8 cellular contexts compared by ENCODE assay signal in the genomic region with DNA sequence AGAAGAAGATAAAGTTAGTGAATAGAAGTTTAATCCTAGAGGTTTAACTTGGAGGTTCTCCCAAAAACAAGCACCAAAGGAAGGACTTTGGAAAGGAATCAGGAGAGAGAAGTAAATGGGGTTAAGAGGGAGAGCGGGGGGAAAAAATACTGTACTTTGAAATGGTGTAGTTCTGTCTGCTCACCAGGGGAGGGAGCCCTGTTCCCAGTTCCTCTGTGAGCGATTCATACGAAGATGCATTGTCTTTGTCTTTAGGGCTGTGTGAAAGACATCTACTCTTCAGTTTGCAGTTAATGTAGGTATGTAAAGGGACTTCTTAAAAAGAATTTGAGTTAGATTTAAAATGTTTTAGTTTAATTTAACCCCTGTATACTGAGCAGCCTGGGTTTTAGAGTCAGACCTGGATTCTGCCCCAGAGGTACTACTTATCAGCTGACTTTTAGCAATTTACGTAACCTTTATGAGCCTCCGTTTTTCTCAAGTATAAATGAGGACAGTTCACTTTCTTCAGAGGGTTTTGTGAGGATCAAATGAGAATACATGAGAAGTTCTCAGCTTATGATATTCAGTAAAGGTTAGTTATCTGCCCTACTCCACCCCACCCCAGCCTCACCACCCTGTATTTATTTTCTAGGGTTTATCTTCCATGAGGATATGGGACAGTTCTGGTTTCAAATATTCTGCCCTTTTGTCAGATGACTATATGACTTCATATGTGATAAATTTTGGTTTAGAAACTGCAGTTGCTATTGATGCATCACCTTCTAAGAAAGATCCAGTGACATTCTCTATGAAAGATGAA.
DNase-seq lines count a peak whose midpoint lies in the region; ATAC-seq, FAIRE-seq and TF ChIP-seq lines count a peak whose summit lies in the region.

No MANE protein-coding gene starts in this region.

- H3K4me1 ChIP-seq in endothelial cell of umbilical vein (ENCODE audit: control insufficient read depth, extremely low read depth, insufficient read depth, low read length), result peaks cover 6% of the 10 kb centered on the region
- peaks cover 0 to 15% of the 10 kb centered on the region in 2 donors for H3K4me1 ChIP-seq in naive thymus-derived CD4-positive, alpha-beta T cell (ENCODE audit: control insufficient read depth in 2 of 2, insufficient read depth in 2 of 2, low read length in 2 of 2)

- peaks cover 0 to 5% (median 4%) of the 10 kb centered on the region in 5 donors for H3K36me3 Mint-ChIP-seq in naive thymus-derived CD4-positive, alpha-beta T cell

- no peak overlapping the region for H3K4me3 ChIP-seq in AG10803 (ENCODE audit: low read length)
- H3K4me3 ChIP-seq in HL-60 (replicated peaks; ENCODE audit: insufficient read depth, low read length), result no peak overlapping the region
- H3K4me3 ChIP-seq in endothelial cell of umbilical vein (replicated peaks in 1 of 3; ENCODE audit: insufficient read depth in 1 of 3, low read depth in 1 of 3, low read length in 3 of 3), result no peak overlapping the region
- H3K4me3 ChIP-seq in naive thymus-derived CD4-positive, alpha-beta T cell (ENCODE audit: low read length), result no peak overlapping the region

- dilution Hi-C loops in endothelial cell of umbilical vein (cut with MboI; ENCODE audit: extremely low pct_ligation_motif_present, low sequenced_read_pairs), result no loop called here

- no peak for TF ChIP-seq POLR2A in endothelial cell of umbilical vein (IDR thresholded peaks at IDR 0.05; ENCODE audit: low read depth, low read length)

- H3K27ac Mint-ChIP-seq in naive thymus-derived CD4-positive, alpha-beta T cell, result peak overlapping the region in 6 of 9 donors; percentile 3 to 85 (median 68)

- no peaks in the 10 kb centered on the region for H3K27me3 Mint-ChIP-seq in naive thymus-derived CD4-positive, alpha-beta T cell

- no peak overlapping the region for H3K4me2 ChIP-seq in endothelial cell of umbilical vein (ENCODE audit: insufficient read depth, low read length)

- POLR2A ChIA-PET in endothelial cell of umbilical vein (lab: Charles Lee), result interaction anchor here (0.7 kb wide), 1 partner anchor 12 kb away, joined by 3 read pairs; no protein-coding TSS in a partner anchor
- POLR2A ChIA-PET in naive thymus-derived CD4-positive, alpha-beta T cell (lab: Charles Lee), result interaction anchor here (0.6 to 2.0 kb wide), 6 partner anchors 68 to 233 kb away, joined by 3 to 9 read pairs (median 4); a partner anchor contains a TSS

- TF ChIP-seq CTCF in AG10803 (conservative IDR thresholded peaks at IDR 0.05; ENCODE audit: low read length) (peak; percentile 97), HL-60 (IDR thresholded peaks at IDR 0.05; ENCODE audit: insufficient read depth, low read length) (peak; percentile 84), endothelial cell of umbilical vein (IDR thresholded peaks at IDR 0.05; ENCODE audit: extremely low read depth in 1 of 2, insufficient read depth in 1 of 2, low read depth in 1 of 2, low read length in 2 of 2) (peak; percentile 75 to 82)

- peak; percentile 76 for FAIRE-seq in endothelial cell of umbilical vein (lab: Jason Lieb, UNC)

- H3K9me1 ChIP-seq in endothelial cell of umbilical vein (replicated peaks; ENCODE audit: control insufficient read depth, extremely low read depth, insufficient read depth, low read length), result no peaks in the 10 kb centered on the region

- DNase-seq in AG10803 (ENCODE audit: low read depth) (peak; percentile 67), HL-60 (ENCODE audit: low read depth in 1 of 2, low spot score in 1 of 2) (peak; percentile 35 to 68), NOMO-1 (lab: John Stamatoyannopoulos, UW; ENCODE audit: unreplicated experiment in 2 of 2) (peak; percentile 16 to 72), endothelial cell of umbilical vein (ENCODE audit: low read depth, low spot score) (peak; percentile 73), stromal cell of bone marrow (ENCODE audit: low read depth) (peak; percentile 40)
- DNase-seq in activated CD8-positive, alpha-beta memory T cell treated with anti-CD3 and anti-CD28 coated beads for 4 hours (ENCODE audit: low read depth in 2 of 2), result peak; percentile 33 to 44
- DNase-seq in naive thymus-derived CD4-positive, alpha-beta T cell, result peak; percentile 35 to 77 (median 72)

- no peak overlapping the region for H3K4me3 Mint-ChIP-seq in naive thymus-derived CD4-positive, alpha-beta T cell

- no peak overlapping the region for H3K9ac ChIP-seq in endothelial cell of umbilical vein (replicated peaks; ENCODE audit: extremely low read depth, insufficient read depth, low read length)

- H3K36me3 ChIP-seq in endothelial cell of umbilical vein (ENCODE audit: control insufficient read depth in 2 of 2, extremely low read depth in 1 of 2, insufficient read depth in 2 of 2, low read length in 2 of 2), result no peaks in the 10 kb centered on the region
- H3K36me3 ChIP-seq in naive thymus-derived CD4-positive, alpha-beta T cell (ENCODE audit: control insufficient read depth in 2 of 3, insufficient read depth in 3 of 3, low read length in 3 of 3), result no peaks in the 10 kb centered on the region

- no peaks in the 10 kb centered on the region for H3K9me3 ChIP-seq in endothelial cell of umbilical vein (replicated peaks; ENCODE audit: control insufficient read depth, insufficient read depth, low read length)
- no peaks in the 10 kb centered on the region for H3K9me3 ChIP-seq in naive thymus-derived CD4-positive, alpha-beta T cell (ENCODE audit: control insufficient read depth in 2 of 3, low read length in 3 of 3)

- peaks cover 12% of the 10 kb centered on the region for H3K79me2 ChIP-seq in endothelial cell of umbilical vein (ENCODE audit: control insufficient read depth, insufficient read depth, low read length)

- H3K27me3 ChIP-seq in HL-60 (ENCODE audit: insufficient read depth, poor library complexity, severe bottlenecking), result no peaks in the 10 kb centered on the region
- no peaks in the 10 kb centered on the region for H3K27me3 ChIP-seq in endothelial cell of umbilical vein (ENCODE audit: control insufficient read depth in 2 of 2, insufficient read depth in 2 of 2, low read length in 2 of 2)
- no peaks in the 10 kb centered on the region for H3K27me3 ChIP-seq in naive thymus-derived CD4-positive, alpha-beta T cell (ENCODE audit: control insufficient read depth in 2 of 2, insufficient read depth in 2 of 2, low read length in 2 of 2)

- H3K27ac ChIP-seq in HL-60 (replicated peaks) (peak overlapping the region; percentile 31), endothelial cell of umbilical vein (ENCODE audit: insufficient read depth, low read depth, low read length) (no peak overlapping the region)
- no peak overlapping the region for H3K27ac ChIP-seq in naive thymus-derived CD4-positive, alpha-beta T cell (ENCODE audit: low read depth, low read length)

- intact Hi-C loops in endothelial cell of umbilical vein (cut with micrococcal nuclease), result loop anchor here (1.0 to 2.0 kb wide), 6 partner anchors 10 to 394 kb away; a partner anchor contains a TSS
- intact Hi-C loops in naive thymus-derived CD4-positive, alpha-beta T cell (cut with micrococcal nuclease), result loop anchor here (1.0 to 5.0 kb wide), 12 partner anchors 11 to 660 kb away; a partner anchor contains a TSS

- no peaks in the 10 kb centered on the region for H4K20me1 ChIP-seq in endothelial cell of umbilical vein (replicated peaks; ENCODE audit: control insufficient read depth, extremely low read depth, insufficient read depth, low read length)

- H3K9me3 Mint-ChIP-seq in naive thymus-derived CD4-positive, alpha-beta T cell, result peaks cover 0 to 5% (median 0%) of the 10 kb centered on the region in 11 donors

- CTCF ChIA-PET in endothelial cell of umbilical vein (lab: Charles Lee), result interaction anchor here (0.6 to 5.0 kb wide), 24 partner anchors 10 to 296 kb away, joined by 3 to 150 read pairs (median 5); no protein-coding TSS in a partner anchor
- CTCF ChIA-PET in naive thymus-derived CD4-positive, alpha-beta T cell (lab: Charles Lee), result interaction anchor here (0.6 to 6.5 kb wide), 20 partner anchors 10 to 395 kb away, joined by 3 to 66 read pairs (median 4); no protein-coding TSS in a partner anchor

- no TSS peak for BruUV-seq in endothelial cell of umbilical vein (replicated peaks; lab: Mats Ljungman, UMichigan)

- ATAC-seq in GM18870 (IDR thresholded peaks at IDR 0.05; ENCODE audit: unreplicated experiment), result peak; percentile 63
- peak; percentile 100 for ATAC-seq in naive thymus-derived CD4-positive, alpha-beta T cell

- H2AFZ ChIP-seq in endothelial cell of umbilical vein (ENCODE audit: low read depth, low read length), result no peak overlapping the region

- H3K4me1 Mint-ChIP-seq in naive thymus-derived CD4-positive, alpha-beta T cell, result peaks cover 5 to 21% (median 19%) of the 10 kb centered on the region in 7 donors

TF ChIP-seq in endothelial cell of umbilical vein, 7 proteins besides CTCF, POLR2A, EP300 and RAD21:
- TF ChIP-seq FOS (IDR thresholded peaks at IDR 0.05; ENCODE audit: borderline replicate concordance, insufficient read depth, low read length) (no peak), EZH2 (IDR thresholded peaks at IDR 0.05; ENCODE audit: borderline replicate concordance, low read depth, low read length, severe bottlenecking) (no peak), MYC (IDR thresholded peaks at IDR 0.05; ENCODE audit: low read depth, low read length) (no peak)
